In genomic region chr2:218332920-218333645, GRCh38 we compare ENCODE assay signal across 12 cellular contexts. TPM values are rescaled to one million over a fixed set of nuclear protein-coding genes. Genes with fewer than 3 reads are reported as not detected.
DNase-seq lines count a peak whose midpoint lies in the region; ATAC-seq and TF ChIP-seq lines count a peak whose summit lies in the region.
"Had no signal": no experiment of that assay in that cellular context is flagged by ENCODE, and none has a peak within 500 bp of the region (broad histone marks: within the 10 kb centered on the region; RNA-seq: fewer than 3 reads in every experiment).

No MANE protein-coding gene starts in this region.

- peak overlapping the region in 2 of 3 donors; percentile 59 to 67 for H3K27ac ChIP-seq in right lobe of liver
- H3K27ac ChIP-seq in upper lobe of left lung, result peak overlapping the region; percentile 64 to 86 (median 70)

- CTCF ChIA-PET in activated CD8-positive, alpha-beta T cell treated with anti-CD3 and anti-CD28 coated beads, Interleukin-2, amount 10 ng/mL, durations not matched to agents 7 days and 5 days (lab: Charles Lee), result no interaction called here
- CTCF ChIA-PET in activated CD8-positive, alpha-beta T cell treated with anti-CD3 and anti-CD28 coated beads for 36 hours (lab: Charles Lee), result interaction anchor here (1.9 kb wide), 1 partner anchor 31 kb away, joined by 4 read pairs; no protein-coding TSS in a partner anchor
- CTCF ChIA-PET in T-cell (lab: Charles Lee), result no interaction called here

- H3K4me1 ChIP-seq in right lobe of liver (peaks cover 0 to 72% (median 10%) of the 10 kb centered on the region in 4 donors), upper lobe of left lung (peaks cover 10 to 49% (median 29%) of the 10 kb centered on the region in 4 donors)
- H3K4me1 ChIP-seq: A549 had no signal

- DNase-seq in activated CD8-positive, alpha-beta T cell treated with anti-CD3 and anti-CD28 coated beads, Interleukin-2, amount 10 ng/mL, durations not matched to agents 7 days and 5 days, result no peak
- no peak for DNase-seq in activated CD8-positive, alpha-beta T cell treated with anti-CD3 and anti-CD28 coated beads for 36 hours
- DNase-seq in activated T-helper 1 cell treated with anti-CD3 and anti-CD28 coated beads, Interleukin-12 subunit alpha, Interleukin-12 subunit beta, Interleukin-2, Interleukin-4 antibody, amounts not matched to agents 30 ng/mL and 10 ng/mL and 1 ng/mL, durations not matched to agents 14 hours and 24 hours and 36 hours (ENCODE audit: low spot score), result no peak
- no peak for DNase-seq in right lobe of liver
- no peak for DNase-seq in upper lobe of left lung
- no peak for DNase-seq in T-helper 2 cell
- DNase-seq in DMS79 (lab: John Stamatoyannopoulos, UW), result no peak
- no peak for DNase-seq in T-cell
- DNase-seq: NCI-H774; stimulated activated naive CD8-positive, alpha-beta T cell treated with anti-CD3 and anti-CD28 coated beads, Interleukin-15, Interleukin-2, amounts not matched to agents 100 U/mL and 50 U/mL, for 24 hours had no signal

- H3K4me1 Mint-ChIP-seq in activated CD8-positive, alpha-beta T cell treated with anti-CD3 and anti-CD28 coated beads, Interleukin-2, amount 10 ng/mL, durations not matched to agents 7 days and 5 days (ENCODE audit: low read depth), result no peaks in the 10 kb centered on the region
- H3K4me1 Mint-ChIP-seq in activated CD8-positive, alpha-beta T cell treated with anti-CD3 and anti-CD28 coated beads for 36 hours (ENCODE audit: low read depth), result peaks cover 1% of the 10 kb centered on the region
- H3K4me1 Mint-ChIP-seq in activated T-helper 1 cell treated with anti-CD3 and anti-CD28 coated beads, Interleukin-12 subunit alpha, Interleukin-12 subunit beta, Interleukin-2, Interleukin-4 antibody, amounts not matched to agents 30 ng/mL and 10 ng/mL and 1 ng/mL, durations not matched to agents 14 hours and 24 hours and 36 hours (ENCODE audit: low read depth), result no peaks in the 10 kb centered on the region
- H3K4me1 Mint-ChIP-seq in T-cell, result peaks cover 0 to 18% (median 8%) of the 10 kb centered on the region in 3 donors
- H3K4me1 Mint-ChIP-seq: central memory CD8-positive, alpha-beta T cell had no signal

- H3K4me3 ChIP-seq in right lobe of liver (no peak overlapping the region), upper lobe of left lung (no peak overlapping the region)
- H3K4me3 ChIP-seq: A549 had no signal

- H3K9me3 ChIP-seq in right lobe of liver (no peaks in the 10 kb centered on the region), upper lobe of left lung (no peaks in the 10 kb centered on the region)
- H3K9me3 ChIP-seq: A549 had no signal

- H3K9me3 Mint-ChIP-seq in activated CD8-positive, alpha-beta T cell treated with anti-CD3 and anti-CD28 coated beads, Interleukin-2, amount 10 ng/mL, durations not matched to agents 7 days and 5 days (ENCODE audit: insufficient read depth), result no peaks in the 10 kb centered on the region
- no peaks in the 10 kb centered on the region for H3K9me3 Mint-ChIP-seq in activated CD8-positive, alpha-beta T cell treated with anti-CD3 and anti-CD28 coated beads for 36 hours
- no peaks in the 10 kb centered on the region for H3K9me3 Mint-ChIP-seq in activated T-helper 1 cell treated with anti-CD3 and anti-CD28 coated beads, Interleukin-12 subunit alpha, Interleukin-12 subunit beta, Interleukin-2, Interleukin-4 antibody, amounts not matched to agents 30 ng/mL and 10 ng/mL and 1 ng/mL, durations not matched to agents 14 hours and 24 hours and 36 hours
- H3K9me3 Mint-ChIP-seq in T-cell, result no peaks in the 10 kb centered on the region
- H3K9me3 Mint-ChIP-seq: central memory CD8-positive, alpha-beta T cell had no signal

- TF ChIP-seq EP300 in upper lobe of left lung (IDR thresholded peaks at IDR 0.05), result no peak

- 30% methylated on average over 11 of the region's 16 CpGs for WGBS in right lobe of liver (ENCODE audit: insufficient coverage, low coverage, low lambda C conversion rate, missing lambda C conversion rate)
- WGBS in upper lobe of left lung, 2 donors, result 56 to 61% methylated on average over 14 to 16 of the region's 16 CpGs

- POLR2A ChIA-PET in activated CD8-positive, alpha-beta T cell treated with anti-CD3 and anti-CD28 coated beads, Interleukin-2, amount 10 ng/mL, durations not matched to agents 7 days and 5 days (lab: Charles Lee), result interaction anchor here (0.6 kb wide), 1 partner anchor 46 kb away, joined by 3 read pairs; no protein-coding TSS in a partner anchor
- POLR2A ChIA-PET in activated CD8-positive, alpha-beta T cell treated with anti-CD3 and anti-CD28 coated beads for 36 hours (lab: Charles Lee), result no interaction called here
- POLR2A ChIA-PET in T-cell (lab: Charles Lee), result interaction anchor here in 1 of 2 donors (0.6 kb wide), 1 partner anchor 80 kb away, joined by 3 read pairs; no protein-coding TSS in a partner anchor

- H3K27ac Mint-ChIP-seq in activated CD8-positive, alpha-beta T cell treated with anti-CD3 and anti-CD28 coated beads, Interleukin-2, amount 10 ng/mL, durations not matched to agents 7 days and 5 days, result peak overlapping the region; percentile 40
- H3K27ac Mint-ChIP-seq in activated CD8-positive, alpha-beta T cell treated with anti-CD3 and anti-CD28 coated beads for 36 hours, result no peak overlapping the region
- H3K27ac Mint-ChIP-seq in activated T-helper 1 cell treated with anti-CD3 and anti-CD28 coated beads, Interleukin-12 subunit alpha, Interleukin-12 subunit beta, Interleukin-2, Interleukin-4 antibody, amounts not matched to agents 30 ng/mL and 10 ng/mL and 1 ng/mL, durations not matched to agents 14 hours and 24 hours and 36 hours, result peak overlapping the region; percentile 49
- no peak overlapping the region for H3K27ac Mint-ChIP-seq in T-cell

- intact Hi-C loops in activated CD8-positive, alpha-beta T cell treated with anti-CD3 and anti-CD28 coated beads for 36 hours (cut with micrococcal nuclease), result no loop called here
- intact Hi-C loops in activated T-helper 1 cell treated with anti-CD3 and anti-CD28 coated beads, Interleukin-12 subunit alpha, Interleukin-12 subunit beta, Interleukin-2, Interleukin-4 antibody, amounts not matched to agents 30 ng/mL and 10 ng/mL and 1 ng/mL, durations not matched to agents 14 hours and 24 hours and 36 hours (cut with micrococcal nuclease), result no loop called here
- intact Hi-C loops in right lobe of liver (cut with DNase I), result no loop called here

- H3K27me3 ChIP-seq in right lobe of liver (no peaks in the 10 kb centered on the region), upper lobe of left lung (no peaks in the 10 kb centered on the region)

- TF ChIP-seq POLR2A in right lobe of liver (IDR thresholded peaks at IDR 0.05) (peak; percentile 24), upper lobe of left lung (IDR thresholded peaks at IDR 0.05) (peak in 1 of 4 donors; percentile 74)

- H3K36me3 ChIP-seq in right lobe of liver, result no peaks in the 10 kb centered on the region
- no peaks in the 10 kb centered on the region for H3K36me3 ChIP-seq in upper lobe of left lung

- no peaks in the 10 kb centered on the region for H3K27me3 Mint-ChIP-seq in activated CD8-positive, alpha-beta T cell treated with anti-CD3 and anti-CD28 coated beads, Interleukin-2, amount 10 ng/mL, durations not matched to agents 7 days and 5 days (ENCODE audit: low read depth)
- no peaks in the 10 kb centered on the region for H3K27me3 Mint-ChIP-seq in activated CD8-positive, alpha-beta T cell treated with anti-CD3 and anti-CD28 coated beads for 36 hours
- H3K27me3 Mint-ChIP-seq in activated T-helper 1 cell treated with anti-CD3 and anti-CD28 coated beads, Interleukin-12 subunit alpha, Interleukin-12 subunit beta, Interleukin-2, Interleukin-4 antibody, amounts not matched to agents 30 ng/mL and 10 ng/mL and 1 ng/mL, durations not matched to agents 14 hours and 24 hours and 36 hours (ENCODE audit: insufficient read depth), result no peaks in the 10 kb centered on the region
- H3K27me3 Mint-ChIP-seq in T-cell, result no peaks in the 10 kb centered on the region
- H3K27me3 Mint-ChIP-seq: central memory CD8-positive, alpha-beta T cell had no signal

- no peak for TF ChIP-seq CTCF in activated CD8-positive, alpha-beta T cell treated with anti-CD3 and anti-CD28 coated beads for 36 hours (IDR thresholded peaks at IDR 0.05)
- TF ChIP-seq CTCF in right lobe of liver (IDR thresholded peaks at IDR 0.05) (no peak), upper lobe of left lung (IDR thresholded peaks at IDR 0.05) (no peak)

- no peak for ATAC-seq in activated CD8-positive, alpha-beta T cell treated with anti-CD3 and anti-CD28 coated beads, Interleukin-2, amount 10 ng/mL, durations not matched to agents 7 days and 5 days
- ATAC-seq in activated CD8-positive, alpha-beta T cell treated with anti-CD3 and anti-CD28 coated beads for 36 hours, result no peak
- ATAC-seq in right lobe of liver (peak; percentile 31 to 60 (median 54)), upper lobe of left lung (ENCODE audit: low FRiP score in 2 of 2) (peak; percentile 2 to 74), T-cell (replicated peaks in 1 of 4) (no peak)
- ATAC-seq: stimulated activated naive CD8-positive, alpha-beta T cell treated with anti-CD3 and anti-CD28 coated beads, Interleukin-15, Interleukin-2, amounts not matched to agents 100 U/mL and 50 U/mL, for 24 hours had no signal

- no peak overlapping the region for H3K4me3 Mint-ChIP-seq in activated CD8-positive, alpha-beta T cell treated with anti-CD3 and anti-CD28 coated beads, Interleukin-2, amount 10 ng/mL, durations not matched to agents 7 days and 5 days
- H3K4me3 Mint-ChIP-seq in activated CD8-positive, alpha-beta T cell treated with anti-CD3 and anti-CD28 coated beads for 36 hours, result no peak overlapping the region
- H3K4me3 Mint-ChIP-seq in activated T-helper 1 cell treated with anti-CD3 and anti-CD28 coated beads, Interleukin-12 subunit alpha, Interleukin-12 subunit beta, Interleukin-2, Interleukin-4 antibody, amounts not matched to agents 30 ng/mL and 10 ng/mL and 1 ng/mL, durations not matched to agents 14 hours and 24 hours and 36 hours, result no peak overlapping the region
- no peak overlapping the region for H3K4me3 Mint-ChIP-seq in T-cell
- H3K4me3 Mint-ChIP-seq: central memory CD8-positive, alpha-beta T cell had no signal

- no peaks in the 10 kb centered on the region for H3K36me3 Mint-ChIP-seq in activated CD8-positive, alpha-beta T cell treated with anti-CD3 and anti-CD28 coated beads, Interleukin-2, amount 10 ng/mL, durations not matched to agents 7 days and 5 days (ENCODE audit: low read depth)
- H3K36me3 Mint-ChIP-seq in activated CD8-positive, alpha-beta T cell treated with anti-CD3 and anti-CD28 coated beads for 36 hours (ENCODE audit: low read depth), result no peaks in the 10 kb centered on the region
- H3K36me3 Mint-ChIP-seq in activated T-helper 1 cell treated with anti-CD3 and anti-CD28 coated beads, Interleukin-12 subunit alpha, Interleukin-12 subunit beta, Interleukin-2, Interleukin-4 antibody, amounts not matched to agents 30 ng/mL and 10 ng/mL and 1 ng/mL, durations not matched to agents 14 hours and 24 hours and 36 hours (ENCODE audit: low read depth), result no peaks in the 10 kb centered on the region
- no peaks in the 10 kb centered on the region for H3K36me3 Mint-ChIP-seq in T-cell

RNA-seq across cellular contexts. Expression of gene CATIP, which starts 23.6 kb away (rescaled TPM):
- not detected for total RNA-seq in activated CD8-positive, alpha-beta T cell treated with anti-CD3 and anti-CD28 coated beads, Interleukin-2, amount 10 ng/mL, durations not matched to agents 7 days and 5 days
- not detected for total RNA-seq in activated CD8-positive, alpha-beta T cell treated with anti-CD3 and anti-CD28 coated beads for 36 hours
- not detected in 2 replicates for total RNA-seq in activated T-helper 1 cell treated with anti-CD3 and anti-CD28 coated beads, Interleukin-12 subunit alpha, Interleukin-12 subunit beta, Interleukin-2, Interleukin-4 antibody, amounts not matched to agents 30 ng/mL and 10 ng/mL and 1 ng/mL, durations not matched to agents 14 hours and 24 hours and 36 hours
- not detected for total RNA-seq in right lobe of liver
- 1 to 10 TPM in 5 of 6 donors, under 1 TPM in 1; 0.77 to 8.5 (median 4.3) TPM for total RNA-seq in upper lobe of left lung
- total RNA-seq in T-cell, result not detected

RNA-seq across cellular contexts. Expression of gene TMBIM1, which starts 40.8 kb away (rescaled TPM):
- 10 to 100 TPM; 52.9 to 58.9 TPM for total RNA-seq in activated CD8-positive, alpha-beta T cell treated with anti-CD3 and anti-CD28 coated beads, Interleukin-2, amount 10 ng/mL, durations not matched to agents 7 days and 5 days
- 10 to 100 TPM; 53.5 to 57.9 TPM for total RNA-seq in activated CD8-positive, alpha-beta T cell treated with anti-CD3 and anti-CD28 coated beads for 36 hours
- 66.2 and 70.5 TPM in 2 replicates for total RNA-seq in activated T-helper 1 cell treated with anti-CD3 and anti-CD28 coated beads, Interleukin-12 subunit alpha, Interleukin-12 subunit beta, Interleukin-2, Interleukin-4 antibody, amounts not matched to agents 30 ng/mL and 10 ng/mL and 1 ng/mL, durations not matched to agents 14 hours and 24 hours and 36 hours
- total RNA-seq in right lobe of liver, result 100 to 1,000 TPM; 101 to 160 (median 126) TPM
- total RNA-seq in upper lobe of left lung, result 100 to 1,000 TPM; 112 to 359 (median 236) TPM
- total RNA-seq in T-cell, result 100 to 1,000 TPM in 3 of 5 donors, 10 to 100 TPM in 2; 78.8 to 166 (median 144) TPM

RNA-seq across cellular contexts. Expression of gene SLC11A1, which starts 49.0 kb away (rescaled TPM):
- under 1 TPM; 0.21 to 0.29 TPM for total RNA-seq in activated CD8-positive, alpha-beta T cell treated with anti-CD3 and anti-CD28 coated beads, Interleukin-2, amount 10 ng/mL, durations not matched to agents 7 days and 5 days
- under 1 TPM; 0.13 to 0.23 TPM for total RNA-seq in activated CD8-positive, alpha-beta T cell treated with anti-CD3 and anti-CD28 coated beads for 36 hours
- 0.05 and 0.27 TPM in 2 replicates for total RNA-seq in activated T-helper 1 cell treated with anti-CD3 and anti-CD28 coated beads, Interleukin-12 subunit alpha, Interleukin-12 subunit beta, Interleukin-2, Interleukin-4 antibody, amounts not matched to agents 30 ng/mL and 10 ng/mL and 1 ng/mL, durations not matched to agents 14 hours and 24 hours and 36 hours
- total RNA-seq in right lobe of liver, result 10 to 100 TPM in 3 of 6 experiments, 1 to 10 TPM in 3; 4.2 to 13.2 (median 11.0) TPM
- 1,000 to 10,000 TPM in 2 of 6 donors, 100 to 1,000 TPM in 4; 145 to 3,249 (median 371) TPM for total RNA-seq in upper lobe of left lung
- total RNA-seq in T-cell, result 1 to 10 TPM in 1 of 5 donors, under 1 TPM in 4; 0.40 to 1.2 (median 0.79) TPM

Comparison
In these comparisons a context has a peak if more than half of its experiments do, and no peak if none do; other contexts are left out.
1. H3K27ac Mint-ChIP-seq: peak in activated CD8-positive, alpha-beta T cell treated with anti-CD3 and anti-CD28 coated beads, Interleukin-2, amount 10 ng/mL, durations not matched to agents 7 days and 5 days (single experiment) and activated T-helper 1 cell treated with anti-CD3 and anti-CD28 coated beads, Interleukin-12 subunit alpha, Interleukin-12 subunit beta, Interleukin-2, Interleukin-4 antibody, amounts not matched to agents 30 ng/mL and 10 ng/mL and 1 ng/mL, durations not matched to agents 14 hours and 24 hours and 36 hours (single experiment); none in activated CD8-positive, alpha-beta T cell treated with anti-CD3 and anti-CD28 coated beads for 36 hours (single experiment) and T-cell (0 of 2).
2. ATAC-seq: peak in right lobe of liver (4 of 4) and upper lobe of left lung (2 of 2); none in activated CD8-positive, alpha-beta T cell treated with anti-CD3 and anti-CD28 coated beads, Interleukin-2, amount 10 ng/mL, durations not matched to agents 7 days and 5 days (single experiment), activated CD8-positive, alpha-beta T cell treated with anti-CD3 and anti-CD28 coated beads for 36 hours (single experiment) and T-cell (0 of 4).
3. RNA of gene SLC11A1, which starts 49.0 kb away (total RNA-seq): 145 to 3,249 TPM in upper lobe of left lung; 4.2 to 13.2 TPM in right lobe of liver, 0.40 to 1.2 TPM in T-cell, 0.21 to 0.29 TPM in activated CD8-positive, alpha-beta T cell treated with anti-CD3 and anti-CD28 coated beads, Interleukin-2, amount 10 ng/mL, durations not matched to agents 7 days and 5 days, 0.13 to 0.23 TPM in activated CD8-positive, alpha-beta T cell treated with anti-CD3 and anti-CD28 coated beads for 36 hours and 0.05 to 0.27 TPM in activated T-helper 1 cell treated with anti-CD3 and anti-CD28 coated beads, Interleukin-12 subunit alpha, Interleukin-12 subunit beta, Interleukin-2, Interleukin-4 antibody, amounts not matched to agents 30 ng/mL and 10 ng/mL and 1 ng/mL, durations not matched to agents 14 hours and 24 hours and 36 hours; every median in the first group is over 10 times any median in the second.